22 cellular contexts compared by ENCODE assay signal in genomic region chr14:33612184-33612479, GRCh38.
"Had no signal": no experiment of that assay in that cellular context is flagged by ENCODE, and none has a peak within 500 bp of the region (broad histone marks: within the 10 kb centered on the region; RNA-seq: fewer than 3 reads in every experiment).

No MANE protein-coding gene starts in this region.

- H3K79me2 ChIP-seq: parathyroid adenoma had no signal

- H3K4me3 ChIP-seq: dorsolateral prefrontal cortex, heart right ventricle, psoas muscle, right lobe of liver, suprapubic skin, thyroid gland, upper lobe of left lung, uterus had no signal

- H3K9ac ChIP-seq: parathyroid adenoma had no signal

- H3K27ac ChIP-seq: heart right ventricle, parathyroid adenoma, psoas muscle, right lobe of liver, suprapubic skin, thyroid gland, upper lobe of left lung, uterus had no signal

- H3K4me3 Mint-ChIP-seq: mesothelial cell of epicardium; natural killer cell; stimulated activated effector memory CD8-positive, alpha-beta T cell treated with anti-CD3 and anti-CD28 coated beads, Interleukin-12 subunit alpha, Interleukin-12 subunit beta, amount 100 ng/mL, for 72 hours had no signal

- H3K4me1 ChIP-seq: heart right ventricle, parathyroid adenoma, psoas muscle, right lobe of liver, thyroid gland, upper lobe of left lung, uterus had no signal

- H3K9me3 Mint-ChIP-seq: mesothelial cell of epicardium had no signal

- H3K36me3 Mint-ChIP-seq: mesothelial cell of epicardium; natural killer cell; stimulated activated effector memory CD8-positive, alpha-beta T cell treated with anti-CD3 and anti-CD28 coated beads, Interleukin-12 subunit alpha, Interleukin-12 subunit beta, amount 100 ng/mL, for 72 hours had no signal

- H2AFZ ChIP-seq: parathyroid adenoma had no signal

- H3K9me3 ChIP-seq: heart right ventricle, psoas muscle, right lobe of liver, suprapubic skin, thyroid gland, upper lobe of left lung, uterus had no signal

- H3K36me3 ChIP-seq: heart right ventricle, right lobe of liver, suprapubic skin, thyroid gland, upper lobe of left lung, uterus had no signal

- H3K27me3 ChIP-seq: dorsolateral prefrontal cortex, right lobe of liver, suprapubic skin, thyroid gland, upper lobe of left lung, uterus had no signal

- DNase-seq: cortex of kidney; dorsolateral prefrontal cortex; effector CD8-positive, alpha-beta T cell; heart right ventricle; hypothalamus; kidney glomerular epithelial cell; mammary epithelial cell; natural killer cell; psoas muscle; retina; right lobe of liver; stimulated activated CD4-positive, alpha-beta T cell treated with anti-CD3 and anti-CD28 coated beads, Interleukin-4, amount 100 ng/mL, for 1 hour; stimulated activated CD8-positive, alpha-beta memory T cell treated with anti-CD3 and anti-CD28 coated beads, Interleukin-4, amount 100 ng/mL, for 48 hours; stimulated activated naive CD8-positive, alpha-beta T cell treated with anti-CD3 and anti-CD28 coated beads, Interleukin-15, Interleukin-2, amounts not matched to agents 100 U/mL and 50 U/mL, for 24 hours; thyroid gland; uterus had no signal

- ATAC-seq: esophagus mucosa; heart right ventricle; natural killer cell; psoas muscle; right lobe of liver; stimulated activated effector memory CD8-positive, alpha-beta T cell treated with anti-CD3 and anti-CD28 coated beads, Interleukin-12 subunit alpha, Interleukin-12 subunit beta, amount 100 ng/mL, for 72 hours; stimulated activated naive CD8-positive, alpha-beta T cell treated with anti-CD3 and anti-CD28 coated beads, Interleukin-15, Interleukin-2, amounts not matched to agents 100 U/mL and 50 U/mL, for 24 hours had no signal

- H3K4me1 Mint-ChIP-seq: natural killer cell; stimulated activated effector memory CD8-positive, alpha-beta T cell treated with anti-CD3 and anti-CD28 coated beads, Interleukin-12 subunit alpha, Interleukin-12 subunit beta, amount 100 ng/mL, for 72 hours had no signal

- H3K27ac Mint-ChIP-seq: mesothelial cell of epicardium; natural killer cell; stimulated activated effector memory CD8-positive, alpha-beta T cell treated with anti-CD3 and anti-CD28 coated beads, Interleukin-12 subunit alpha, Interleukin-12 subunit beta, amount 100 ng/mL, for 72 hours had no signal
